ENCODE assay signal across 1 cellular context in the genomic region with DNA sequence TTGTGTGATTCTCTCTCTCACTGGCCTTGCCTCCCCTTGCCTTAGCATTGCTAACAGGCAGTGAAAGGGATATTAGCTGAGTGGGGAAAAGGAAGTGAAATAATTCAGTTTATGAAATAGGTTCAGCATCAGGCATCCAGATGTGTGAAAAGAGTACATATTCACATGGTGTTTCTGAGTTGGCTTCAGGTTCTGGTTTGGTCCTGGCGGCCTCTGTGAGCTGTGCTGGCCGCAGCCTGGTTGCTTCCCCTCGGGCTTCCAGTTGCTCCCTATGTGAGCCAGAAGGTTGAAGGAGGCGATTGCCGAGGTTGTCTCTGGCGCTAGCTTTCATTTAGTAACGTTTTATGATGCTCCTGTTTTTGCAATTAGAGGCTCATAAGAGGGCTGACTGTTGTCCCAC.
TF ChIP-seq lines count a peak whose summit lies in the region.

No MANE protein-coding gene starts in this region.

TF ChIP-seq in GM23338, 12 proteins besides CTCF, POLR2A, EP300 and RAD21 (continued from another document):
- TF ChIP-seq, protein P1, sequence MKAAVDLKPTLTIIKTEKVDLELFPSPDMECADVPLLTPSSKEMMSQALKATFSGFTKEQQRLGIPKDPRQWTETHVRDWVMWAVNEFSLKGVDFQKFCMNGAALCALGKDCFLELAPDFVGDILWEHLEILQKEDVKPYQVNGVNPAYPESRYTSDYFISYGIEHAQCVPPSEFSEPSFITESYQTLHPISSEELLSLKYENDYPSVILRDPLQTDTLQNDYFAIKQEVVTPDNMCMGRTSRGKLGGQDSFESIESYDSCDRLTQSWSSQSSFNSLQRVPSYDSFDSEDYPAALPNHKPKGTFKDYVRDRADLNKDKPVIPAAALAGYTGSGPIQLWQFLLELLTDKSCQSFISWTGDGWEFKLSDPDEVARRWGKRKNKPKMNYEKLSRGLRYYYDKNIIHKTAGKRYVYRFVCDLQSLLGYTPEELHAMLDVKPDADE (IDR thresholded peaks at IDR 0.05) = no peak
- TF ChIP-seq JUNB (IDR thresholded peaks at IDR 0.05; ENCODE audit: unreplicated experiment) = no peak
